Comparison of ENCODE assay signal across 26 cellular contexts in the genomic region with DNA sequence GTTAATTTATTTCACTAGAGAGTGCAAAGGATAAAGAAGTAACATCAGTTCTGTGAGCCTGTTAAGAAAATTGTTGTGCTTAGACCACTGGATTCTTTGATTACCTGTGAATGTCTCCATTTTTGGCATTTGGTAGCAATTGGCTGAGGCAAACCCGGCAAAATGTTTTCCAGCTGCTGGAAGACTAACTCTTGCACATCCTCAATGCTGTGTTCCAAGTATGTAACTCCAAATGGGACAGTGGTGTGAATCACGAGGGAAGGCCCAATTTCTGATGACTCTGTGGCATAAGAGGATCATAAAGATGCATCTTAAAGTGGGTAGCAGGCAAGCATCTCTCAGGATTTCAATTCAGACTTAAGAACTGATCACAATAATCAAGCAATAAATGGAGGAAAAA.
"Had no signal": no experiment of that assay in that cellular context is flagged by ENCODE, and none has a peak within 500 bp of the region (broad histone marks: within the 10 kb centered on the region; RNA-seq: fewer than 3 reads in every experiment).

No MANE protein-coding gene starts in this region.

- H3K4me3 ChIP-seq: esophagus muscularis mucosa, left lung, lower lobe of right lung, neural progenitor cell, ovary, testis, tibial nerve, upper lobe of right lung had no signal

- DNase-seq: cerebellar nuclear complex; effector memory CD8-positive, alpha-beta T cell; glutamatergic neuron; immature natural killer cell; left lung; lower lobe of right lung; midbrain; nucleus accumbens; ovary; right cardiac atrium; stimulated activated CD4-positive, alpha-beta T cell treated with anti-CD3 and anti-CD28 coated beads, Interleukin-4, amount 100 ng/mL, for 1 hour; stimulated activated CD8-positive, alpha-beta memory T cell treated with anti-CD3 and anti-CD28 coated beads, Interleukin-4, amount 100 ng/mL, for 48 hours; testis; upper lobe of right lung had no signal

- H3K4me1 ChIP-seq: esophagus muscularis mucosa, left lung, lower lobe of right lung, neural progenitor cell, testis, upper lobe of right lung had no signal

- ATAC-seq: effector memory CD8-positive, alpha-beta T cell; left lung; lower lobe of right lung; natural killer cell treated with Interleukin-12 subunit alpha and Interleukin-12 subunit beta and Interleukin-15 and Interleukin-18, amount 100 ng/mL, for 72 hours; right cardiac atrium; stimulated activated effector memory CD8-positive, alpha-beta T cell treated with anti-CD3 and anti-CD28 coated beads, Interleukin-12 subunit alpha, Interleukin-12 subunit beta, amount 100 ng/mL, for 72 hours; upper lobe of right lung had no signal

- H3K27ac ChIP-seq: epithelial cell of prostate, esophagus muscularis mucosa, left lung, lower lobe of right lung, neural progenitor cell, ovary, testis, upper lobe of right lung had no signal

- H3K36me3 ChIP-seq: esophagus muscularis mucosa, left lung, lower lobe of right lung, neural progenitor cell, ovary, tibial nerve, upper lobe of right lung had no signal

- H3K4me2 ChIP-seq: neural progenitor cell had no signal

- H3K4me1 Mint-ChIP-seq: immature natural killer cell; neural progenitor cell; stimulated activated effector memory CD8-positive, alpha-beta T cell treated with anti-CD3 and anti-CD28 coated beads, Interleukin-12 subunit alpha, Interleukin-12 subunit beta, amount 100 ng/mL, for 72 hours had no signal

- H3K27me3 ChIP-seq: esophagus muscularis mucosa, left lung, neural progenitor cell, ovary, testis, tibial nerve, upper lobe of right lung had no signal

- FAIRE-seq: colon, frontal cortex, keratinocyte had no signal

- H2AFZ ChIP-seq: neural progenitor cell had no signal

- H3K36me3 Mint-ChIP-seq: neural progenitor cell; stimulated activated effector memory CD8-positive, alpha-beta T cell treated with anti-CD3 and anti-CD28 coated beads, Interleukin-12 subunit alpha, Interleukin-12 subunit beta, amount 100 ng/mL, for 72 hours had no signal

- H3K27me3 Mint-ChIP-seq: effector memory CD8-positive, alpha-beta T cell; memory B cell; stimulated activated naive CD8-positive, alpha-beta T cell treated with anti-CD3 and anti-CD28 coated beads, Interleukin-15, Interleukin-2, amounts not matched to agents 100 ng/mL and 50 ng/mL, for 24 hours had no signal

- H3K27ac Mint-ChIP-seq: dendritic cell treated with granulocyte-macrophage colony-stimulating factor and Interleukin-4, amounts not matched to agents 40 ng/mL and 50 ng/mL, for 4 days; memory B cell; natural killer cell treated with Interleukin-12 subunit alpha and Interleukin-12 subunit beta and Interleukin-15 and Interleukin-18, amount 100 ng/mL, for 72 hours; neural progenitor cell; stimulated activated effector memory CD8-positive, alpha-beta T cell treated with anti-CD3 and anti-CD28 coated beads, Interleukin-12 subunit alpha, Interleukin-12 subunit beta, amount 100 ng/mL, for 72 hours; stimulated activated naive CD8-positive, alpha-beta T cell treated with anti-CD3 and anti-CD28 coated beads, Interleukin-15, Interleukin-2, amounts not matched to agents 100 ng/mL and 50 ng/mL, for 24 hours had no signal

- H3K9ac ChIP-seq: neural progenitor cell had no signal

- H3K9me3 ChIP-seq: ovary, testis, upper lobe of right lung had no signal

- H3K4me3 Mint-ChIP-seq: dendritic cell treated with granulocyte-macrophage colony-stimulating factor and Interleukin-4, amounts not matched to agents 40 ng/mL and 50 ng/mL, for 4 days; effector memory CD8-positive, alpha-beta T cell; immature natural killer cell; memory B cell; natural killer cell treated with Interleukin-12 subunit alpha and Interleukin-12 subunit beta and Interleukin-15 and Interleukin-18, amount 100 ng/mL, for 72 hours; neural progenitor cell; stimulated activated effector memory CD8-positive, alpha-beta T cell treated with anti-CD3 and anti-CD28 coated beads, Interleukin-12 subunit alpha, Interleukin-12 subunit beta, amount 100 ng/mL, for 72 hours; stimulated activated naive CD8-positive, alpha-beta T cell treated with anti-CD3 and anti-CD28 coated beads, Interleukin-15, Interleukin-2, amounts not matched to agents 100 ng/mL and 50 ng/mL, for 24 hours had no signal
